Comparison of ENCODE assay signal across 1 cellular context in the genomic region with DNA sequence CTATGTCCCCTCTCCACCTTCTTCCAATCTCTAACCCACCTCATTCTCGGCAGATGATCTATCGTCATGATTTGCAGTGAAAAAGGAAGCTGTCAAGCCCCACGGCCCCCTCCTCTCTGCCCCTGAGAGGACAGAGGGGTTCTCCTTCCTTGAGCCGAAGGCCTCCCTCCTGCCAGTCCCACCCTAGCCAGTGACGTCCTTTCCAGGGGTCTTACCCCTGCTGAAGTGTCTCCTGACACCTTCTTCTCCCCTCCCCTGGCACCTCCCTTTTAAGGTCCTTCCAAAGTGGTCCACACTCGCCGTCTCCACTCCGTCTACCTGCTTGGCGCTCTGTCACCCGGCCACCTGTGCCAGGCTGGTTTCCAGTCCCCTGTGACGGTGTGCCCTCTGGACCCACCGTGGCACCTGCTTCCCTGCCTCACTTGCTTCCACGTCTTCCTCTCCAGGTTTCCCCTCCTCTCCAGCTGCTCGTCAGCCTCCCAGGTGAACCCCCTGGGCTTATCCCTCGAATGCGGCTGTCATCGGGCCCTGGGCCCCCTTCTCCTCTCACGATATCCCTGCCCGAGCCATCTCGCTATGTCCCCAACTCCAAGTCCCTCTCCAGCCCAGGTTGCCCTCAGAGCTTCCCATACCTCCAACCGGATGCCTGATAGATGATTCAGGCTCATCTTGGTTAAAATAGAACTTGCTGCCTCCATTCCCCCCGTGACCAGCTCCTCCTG.
TF ChIP-seq lines count a peak whose summit lies in the region.

No MANE protein-coding gene starts in this region.

TF ChIP-seq in GM23338, 12 proteins besides CTCF, POLR2A, EP300 and RAD21 (continued from another document):
- TF ChIP-seq, protein P1, sequence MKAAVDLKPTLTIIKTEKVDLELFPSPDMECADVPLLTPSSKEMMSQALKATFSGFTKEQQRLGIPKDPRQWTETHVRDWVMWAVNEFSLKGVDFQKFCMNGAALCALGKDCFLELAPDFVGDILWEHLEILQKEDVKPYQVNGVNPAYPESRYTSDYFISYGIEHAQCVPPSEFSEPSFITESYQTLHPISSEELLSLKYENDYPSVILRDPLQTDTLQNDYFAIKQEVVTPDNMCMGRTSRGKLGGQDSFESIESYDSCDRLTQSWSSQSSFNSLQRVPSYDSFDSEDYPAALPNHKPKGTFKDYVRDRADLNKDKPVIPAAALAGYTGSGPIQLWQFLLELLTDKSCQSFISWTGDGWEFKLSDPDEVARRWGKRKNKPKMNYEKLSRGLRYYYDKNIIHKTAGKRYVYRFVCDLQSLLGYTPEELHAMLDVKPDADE (IDR thresholded peaks at IDR 0.05): no peak
